27 cellular contexts compared by ENCODE assay signal in genomic region chr10:112720178-112720577, GRCh38.
"Had no signal": no experiment of that assay in that cellular context is flagged by ENCODE, and none has a peak within 500 bp of the region (broad histone marks: within the 10 kb centered on the region; RNA-seq: fewer than 3 reads in every experiment).

No MANE protein-coding gene starts in this region.

- H3K27me3 ChIP-seq: colonic mucosa, dorsolateral prefrontal cortex, esophagus muscularis mucosa, esophagus squamous epithelium, foreskin keratinocyte, gastrocnemius medialis, gastroesophageal sphincter, heart left ventricle, heart right ventricle had no signal

- FAIRE-seq: colon, endometrium, frontal cortex had no signal

- H3K9me3 ChIP-seq: colonic mucosa, esophagus muscularis mucosa, esophagus squamous epithelium, gastrocnemius medialis, gastroesophageal sphincter, heart left ventricle, heart right ventricle had no signal

- ATAC-seq: effector memory CD8-positive, alpha-beta T cell; esophagus mucosa; foreskin keratinocyte; gastrocnemius medialis; gastroesophageal sphincter; heart left ventricle; heart right ventricle had no signal

- H3K36me3 ChIP-seq: colonic mucosa, esophagus muscularis mucosa, gastrocnemius medialis, gastroesophageal sphincter, heart left ventricle had no signal

- H3K4me3 ChIP-seq: colonic mucosa, coronary artery, dorsolateral prefrontal cortex, esophagus muscularis mucosa, esophagus squamous epithelium, gastrocnemius medialis, gastroesophageal sphincter, heart left ventricle, heart right ventricle had no signal

- DNase-seq: colonic mucosa; cortex of kidney; dermis blood vessel endothelial cell; dorsolateral prefrontal cortex; effector CD4-positive, alpha-beta T cell; effector CD8-positive, alpha-beta T cell; effector memory CD4-positive, alpha-beta T cell; effector memory CD8-positive, alpha-beta T cell; endodermal cell; erythroblast; esophagus squamous epithelium; foreskin fibroblast; foreskin keratinocyte; foreskin melanocyte; gastrocnemius medialis; glutamatergic neuron; head of caudate nucleus; heart left ventricle; heart right ventricle had no signal

- H3K27ac ChIP-seq: colonic mucosa, coronary artery, dorsolateral prefrontal cortex, epithelial cell of prostate, esophagus muscularis mucosa, esophagus squamous epithelium, foreskin keratinocyte, gastrocnemius medialis, gastroesophageal sphincter, heart left ventricle, heart right ventricle had no signal

- H3K4me1 ChIP-seq: colonic mucosa, esophagus squamous epithelium, gastrocnemius medialis, gastroesophageal sphincter had no signal
